15 cellular contexts compared by ENCODE assay signal in genomic region chr9:37820142-37820541, GRCh38.
A peak's percentile ranks its signal among the peaks of the same experiment; 100 is the strongest.
DNase-seq lines count a peak whose midpoint lies in the region; ATAC-seq and TF ChIP-seq lines count a peak whose summit lies in the region.
"Had no signal": no experiment of that assay in that cellular context is flagged by ENCODE, and none has a peak within 500 bp of the region (broad histone marks: within the 10 kb centered on the region; RNA-seq: fewer than 3 reads in every experiment).

No MANE protein-coding gene starts in this region.

- no peaks in the 10 kb centered on the region for H3K9me3 ChIP-seq in WERI-Rb-1 (ENCODE audit: severe bottlenecking)

- H3K4me3 Mint-ChIP-seq in activated naive CD8-positive, alpha-beta T cell treated with anti-CD3 and anti-CD28 coated beads, Interleukin-2, amount 50 U/mL, for 24 hours = no peak overlapping the region
- H3K4me3 Mint-ChIP-seq: B cell; CD4-positive, alpha-beta T cell; T-helper 1 cell treated with Interleukin-12 subunit alpha and Interleukin-12 subunit beta and Interleukin-4 antibody, amounts not matched to agents 30 μg/mL and 1 μg/mL, for 36 hours had no signal

- H3K36me3 ChIP-seq in WERI-Rb-1 = peaks cover 11% of the 10 kb centered on the region

- DNase-seq in WERI-Rb-1 = peak; percentile 35
- DNase-seq in activated naive CD8-positive, alpha-beta T cell treated with anti-CD3 and anti-CD28 coated beads, Interleukin-2, amount 50 U/mL, for 24 hours = no peak
- no peak for DNase-seq in stimulated activated CD4-positive, alpha-beta T cell treated with anti-CD3 and anti-CD28 coated beads, Interleukin-2, amount 100 ng/mL, for 24 hours
- no peak for DNase-seq in NCI-H526 treated with DMSO at 0.1 percent for 48 hours (lab: John Stamatoyannopoulos, UW)
- no peak for DNase-seq in NCI-H1694 treated with DMSO at 0.1 percent for 48 hours (lab: John Stamatoyannopoulos, UW)
- DNase-seq: CD4-positive, alpha-beta T cell; DMS79 treated with DMSO at 0.1 percent for 48 hours; NCI-H1048; SHP77 treated with DMSO at 0.1 percent for 48 hours had no signal

- H3K27me3 ChIP-seq in WERI-Rb-1 (ENCODE audit: insufficient read depth, low read depth, severe bottlenecking) = no peaks in the 10 kb centered on the region

- ATAC-seq in GM18867 (IDR thresholded peaks at IDR 0.05; ENCODE audit: unreplicated experiment) = peak; percentile 58
- peak; percentile 62 for ATAC-seq in HG02571 (IDR thresholded peaks at IDR 0.05; ENCODE audit: unreplicated experiment)
- peak; percentile 63 for ATAC-seq in HG03280 (IDR thresholded peaks at IDR 0.05; ENCODE audit: unreplicated experiment)
- no peak for ATAC-seq in activated naive CD8-positive, alpha-beta T cell treated with anti-CD3 and anti-CD28 coated beads, Interleukin-2, amount 50 U/mL, for 24 hours
- ATAC-seq: HCT116 had no signal

- H3K27ac ChIP-seq in WERI-Rb-1 = no peak overlapping the region

- no peaks in the 10 kb centered on the region for H3K27me3 Mint-ChIP-seq in activated naive CD8-positive, alpha-beta T cell treated with anti-CD3 and anti-CD28 coated beads, Interleukin-2, amount 50 U/mL, for 24 hours
- H3K27me3 Mint-ChIP-seq: B cell; CD4-positive, alpha-beta T cell had no signal

- peaks cover 47% of the 10 kb centered on the region for H3K36me3 Mint-ChIP-seq in activated naive CD8-positive, alpha-beta T cell treated with anti-CD3 and anti-CD28 coated beads, Interleukin-2, amount 50 U/mL, for 24 hours (ENCODE audit: low read depth)

- no peak overlapping the region for H3K4me3 ChIP-seq in WERI-Rb-1 (ENCODE audit: low read depth, low read length)

- no peaks in the 10 kb centered on the region for H3K4me1 Mint-ChIP-seq in activated naive CD8-positive, alpha-beta T cell treated with anti-CD3 and anti-CD28 coated beads, Interleukin-2, amount 50 U/mL, for 24 hours
- H3K4me1 Mint-ChIP-seq: B cell had no signal

- H3K27ac Mint-ChIP-seq in activated naive CD8-positive, alpha-beta T cell treated with anti-CD3 and anti-CD28 coated beads, Interleukin-2, amount 50 U/mL, for 24 hours = no peak overlapping the region
- H3K27ac Mint-ChIP-seq: B cell; CD4-positive, alpha-beta T cell; T-helper 1 cell treated with Interleukin-12 subunit alpha and Interleukin-12 subunit beta and Interleukin-4 antibody, amounts not matched to agents 30 μg/mL and 1 μg/mL, for 36 hours had no signal

- H3K9me3 Mint-ChIP-seq in activated naive CD8-positive, alpha-beta T cell treated with anti-CD3 and anti-CD28 coated beads, Interleukin-2, amount 50 U/mL, for 24 hours = no peaks in the 10 kb centered on the region
- H3K9me3 Mint-ChIP-seq: CD4-positive, alpha-beta T cell had no signal

- no peak for TF ChIP-seq CTCF in WERI-Rb-1 (IDR thresholded peaks at IDR 0.05; ENCODE audit: low read depth, low read length)
